In genomic region chr3:108090701-108091497, GRCh38 we compare ENCODE assay signal across 1 cellular context.
TF ChIP-seq lines count a peak whose summit lies in the region.

CD47 (minus strand) TSS chr3:108091031; CDS start chr3:108090908, 123 bp downstream.

TF ChIP-seq in HEK293, 187 proteins besides CTCF, POLR2A, EP300 and RAD21 (continued from another document and continues in another):
- TF ChIP-seq ZBTB11 (tag by site-specific recombination; conservative IDR thresholded peaks at IDR 0.05; ENCODE audit: low read depth) (no peak), ZNF658 (tag by site-specific recombination; IDR thresholded peaks at IDR 0.05) (no peak), ZNF624 (tag by site-specific recombination; IDR thresholded peaks at IDR 0.05) (no peak), ZNF623 (tag by site-specific recombination; IDR thresholded peaks at IDR 0.05) (no peak), ZNF513 (tag by site-specific recombination; IDR thresholded peaks at IDR 0.05) (no peak), ZNF302 (tag by site-specific recombination; IDR thresholded peaks at IDR 0.05; ENCODE audit: low read depth) (no peak), ZBTB7A (tag by site-specific recombination; IDR thresholded peaks at IDR 0.05; ENCODE audit: low read depth) (no peak), ZNF112 (tag by site-specific recombination; IDR thresholded peaks at IDR 0.05) (no peak), ZNF548 (tag by site-specific recombination; IDR thresholded peaks at IDR 0.05) (no peak), INSM2 (tag by site-specific recombination; IDR thresholded peaks at IDR 0.05) (no peak), PRDM1 (tag by site-specific recombination; IDR thresholded peaks at IDR 0.05) (no peak), ZNF660 (tag by site-specific recombination; IDR thresholded peaks at IDR 0.05) (0 out of 2 replicates have a peak, but pooled peaks have one; percentile 36), GLI2 (tag by site-specific recombination; IDR thresholded peaks at IDR 0.05; ENCODE audit: borderline replicate concordance, low read depth) (no peak), ZBTB6 (tag by site-specific recombination; IDR thresholded peaks at IDR 0.05) (no peak), HOXC10 (CRISPR knock-in tag; IDR thresholded peaks at IDR 0.05) (no peak), ZNF335 (tag by site-specific recombination; conservative IDR thresholded peaks at IDR 0.05) (0 out of 2 replicates have a peak, but pooled peaks have one; percentile 10), GLI4 (tag by site-specific recombination; IDR thresholded peaks at IDR 0.05) (no peak), ZBTB10 (tag by site-specific recombination; IDR thresholded peaks at IDR 0.05) (no peak), ZNF239 (tag by site-specific recombination; IDR thresholded peaks at IDR 0.05) (no peak), ZNF214 (tag by site-specific recombination; IDR thresholded peaks at IDR 0.05; ENCODE audit: borderline replicate concordance) (no peak), ZNF518A (tag by site-specific recombination; conservative IDR thresholded peaks at IDR 0.05; ENCODE audit: low read depth) (no peak), ZBTB21 (tag by site-specific recombination; IDR thresholded peaks at IDR 0.05) (no peak), ZNF18 (tag by site-specific recombination; IDR thresholded peaks at IDR 0.05) (no peak), PRDM2 (tag by site-specific recombination; IDR thresholded peaks at IDR 0.05; ENCODE audit: borderline replicate concordance) (no peak), ZSCAN23 (tag by site-specific recombination; IDR thresholded peaks at IDR 0.05) (no peak), ZNF768 (tag by site-specific recombination; IDR thresholded peaks at IDR 0.05) (no peak), ZNF157 (tag by site-specific recombination; IDR thresholded peaks at IDR 0.05) (no peak), KLF1 (tag by site-specific recombination; IDR thresholded peaks at IDR 0.05) (peak; percentile 31; the same call in 1 of the 2 replicates), ZNF571 (tag by site-specific recombination; IDR thresholded peaks at IDR 0.05) (no peak), ZNF544 (tag by site-specific recombination; IDR thresholded peaks at IDR 0.05) (no peak), ZNF426 (tag by site-specific recombination; IDR thresholded peaks at IDR 0.05) (no peak), ZNF560 (tag by site-specific recombination; IDR thresholded peaks at IDR 0.05; ENCODE audit: borderline replicate concordance) (no peak)
